Comparison of ENCODE assay signal across 22 cellular contexts in the genomic region with DNA sequence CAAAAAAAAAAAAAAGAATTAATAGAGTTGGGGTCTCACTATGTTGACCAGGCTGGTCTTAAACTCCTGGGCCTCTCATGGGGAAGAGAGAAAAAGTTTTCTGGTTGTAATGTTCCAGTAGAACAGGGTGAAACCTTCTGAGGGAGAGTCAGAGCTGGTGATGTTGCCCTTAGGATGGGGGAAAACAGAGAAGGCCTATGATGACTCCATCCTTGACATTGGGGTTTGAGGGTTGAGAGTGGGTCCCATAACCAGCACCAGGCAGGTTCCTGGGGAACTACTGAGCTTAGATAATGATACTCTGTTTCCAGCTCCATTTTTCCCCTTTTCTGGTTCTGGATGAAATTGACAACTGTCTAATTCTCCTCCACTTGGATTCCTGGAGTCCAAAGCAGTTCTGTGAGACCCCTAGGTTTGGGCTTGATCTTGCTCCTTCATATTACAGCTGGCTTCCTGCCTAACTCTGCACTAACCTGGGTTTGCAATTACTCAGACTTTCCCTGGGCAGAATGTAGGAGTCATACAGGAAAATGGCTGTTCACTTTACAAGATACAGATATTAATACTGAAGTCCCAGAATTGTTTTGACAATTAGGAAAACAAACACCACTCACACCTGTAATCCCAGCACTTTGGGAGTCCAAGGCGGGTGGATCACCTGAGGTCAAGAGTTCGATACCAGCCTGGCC.
A peak's percentile ranks its signal among the peaks of the same experiment; 100 is the strongest.
DNase-seq lines count a peak whose midpoint lies in the region; ATAC-seq and TF ChIP-seq lines count a peak whose summit lies in the region.
"Had no signal": no experiment of that assay in that cellular context is flagged by ENCODE, and none has a peak within 500 bp of the region (broad histone marks: within the 10 kb centered on the region; RNA-seq: fewer than 3 reads in every experiment).

No MANE protein-coding gene starts in this region.

- H4K20me1 ChIP-seq in IMR-90 (ENCODE audit: insufficient read depth, low read length): no peaks in the 10 kb centered on the region
- H4K20me1 ChIP-seq: BLaER1 had no signal

- in situ Hi-C loops in IMR-90 (cut with MboI; ENCODE audit: low sequenced_read_pairs): no loop called here
- in situ Hi-C loops in brain microvascular endothelial cell (cut with HindIII; ENCODE audit: low pct_ligation_motif_present, low sequenced_read_pairs): no loop called here

- H2BK15ac ChIP-seq in IMR-90 (ENCODE audit: low read depth, low read length): no peak overlapping the region; the same call in 2 of the 3 replicates

- H3K9me3 ChIP-seq in IMR-90 (ENCODE audit: control insufficient read depth, insufficient read depth, low read length) (no peaks in the 10 kb centered on the region), thyroid gland (no peaks in the 10 kb centered on the region)
- H3K9me3 ChIP-seq: BLaER1, MG63 had no signal

- peak overlapping the region; percentile 27; the same call in 1 of the 2 replicates for H3K18ac ChIP-seq in IMR-90 (ENCODE audit: low read depth, low read length)

- BruUV-seq in IMR-90 (replicated peaks; lab: Mats Ljungman, UMichigan): no TSS peak

- no peak overlapping the region for H3K27ac ChIP-seq in IMR-90 (ENCODE audit: insufficient read depth, low read length)
- H3K27ac ChIP-seq in brain microvascular endothelial cell: no peak overlapping the region
- H3K27ac ChIP-seq in thyroid gland: no peak overlapping the region
- H3K27ac ChIP-seq: BLaER1, HL-60 had no signal

- intact Hi-C loops in IMR-90 (cut with micrococcal nuclease) (loop anchor here (10.0 kb wide), 1 partner anchor 115 kb away; no protein-coding TSS in a partner anchor), thyroid gland (cut with DNase I) (no loop called here)

- no peak for TF ChIP-seq CTCF in IMR-90 (conservative IDR thresholded peaks at IDR 0.05; ENCODE audit: low read depth, low read length)
- TF ChIP-seq CTCF in brain microvascular endothelial cell (IDR thresholded peaks at IDR 0.05; ENCODE audit: low read depth, low read length, missing control alignments): no peak
- no peak for TF ChIP-seq CTCF in thyroid gland (IDR thresholded peaks at IDR 0.05)

- H2AK5ac ChIP-seq in IMR-90 (ENCODE audit: low read depth, low read length): no peak overlapping the region; the same call in 1 of the 2 replicates

- POLR2A ChIA-PET in IMR-90 (lab: Charles Lee; ENCODE audit: unreplicated experiment): no interaction called here

- no peak overlapping the region for H3K56ac ChIP-seq in IMR-90 (ENCODE audit: extremely low read depth, insufficient read depth, low read length)

- H3K36me3 ChIP-seq in IMR-90 (ENCODE audit: control insufficient read depth, insufficient read depth, low read length) (no peaks in the 10 kb centered on the region), brain microvascular endothelial cell (replicated peaks) (no peaks in the 10 kb centered on the region), thyroid gland (no peaks in the 10 kb centered on the region)
- H3K36me3 ChIP-seq: BLaER1, MG63 had no signal

- no peak overlapping the region for H2AFZ ChIP-seq in IMR-90 (replicated peaks; ENCODE audit: low read length, poor library complexity)

- no peak overlapping the region for H4K91ac ChIP-seq in IMR-90 (ENCODE audit: insufficient read depth, low read depth, low read length)

- H3K4me2 ChIP-seq in IMR-90 (ENCODE audit: low read depth, low read length): no peak overlapping the region
- H3K4me2 ChIP-seq: BLaER1 had no signal

- no peak overlapping the region for H2AK9ac ChIP-seq in IMR-90 (replicated peaks; ENCODE audit: low read depth, low read length, poor library complexity)

- peaks cover 2% of the 10 kb centered on the region for H3K4me1 ChIP-seq in IMR-90 (ENCODE audit: control insufficient read depth, insufficient read depth, low read length)
- H3K4me1 ChIP-seq in thyroid gland: no peaks in the 10 kb centered on the region

- no peak for TF ChIP-seq POLR2A in IMR-90 (IDR thresholded peaks at IDR 0.05; ENCODE audit: low read depth, low read length)
- no peak for TF ChIP-seq POLR2A in thyroid gland (IDR thresholded peaks at IDR 0.05)

- peak overlapping the region; percentile 41 for H2BK20ac ChIP-seq in IMR-90 (ENCODE audit: low read depth, low read length)

- 0 out of 2 replicates have a peak overlapping the region, but pooled peaks have one; percentile 58 for H3K14ac ChIP-seq in IMR-90 (replicated peaks; ENCODE audit: low read depth, low read length)

- no peak for ATAC-seq in IMR-90 (ENCODE audit: low read depth)
- ATAC-seq in activated CD4-positive, CD25-positive, alpha-beta regulatory T cell treated with anti-CD3 and anti-CD28 coated beads, Interleukin-2, amount 50 U/mL, for 24 hours: no peak
- ATAC-seq: Right ventricle myocardium inferior had no signal

- H4K5ac ChIP-seq in IMR-90 (ENCODE audit: low read depth, low read length): peak overlapping the region; percentile 9; the same call in 1 of the 2 replicates

- TF ChIP-seq RAD21 in IMR-90 (IDR thresholded peaks at IDR 0.05; ENCODE audit: low read length): no peak

- H3K9me1 ChIP-seq in IMR-90 (ENCODE audit: insufficient read depth, low read length): peaks cover 4% of the 10 kb centered on the region

- H3K27me3 ChIP-seq in IMR-90 (ENCODE audit: control insufficient read depth, insufficient read depth, low read length) (no peaks in the 10 kb centered on the region), brain microvascular endothelial cell (replicated peaks) (no peaks in the 10 kb centered on the region), thyroid gland (no peaks in the 10 kb centered on the region)
- H3K27me3 ChIP-seq: BLaER1, MG63 had no signal

- H3K4me3 ChIP-seq in IMR-90 (ENCODE audit: insufficient read depth, low read depth, low read length) (no peak overlapping the region), brain microvascular endothelial cell (ENCODE audit: low read depth, low read length) (no peak overlapping the region), thyroid gland (replicated peaks in 1 of 3) (no peak overlapping the region)
- H3K4me3 ChIP-seq: BLaER1, MG63 had no signal

- dilution Hi-C loops in IMR-90 (cut with HindIII; ENCODE audit: low sequenced_read_pairs, unreplicated experiment): no loop called here

- DNase-seq in A172 (ENCODE audit: low spot score) (peak; percentile 13), IMR-90 (peak; percentile 16), brain microvascular endothelial cell (peak; percentile 15), iris pigment epithelial cell (ENCODE audit: low read depth) (peak; percentile 68), thyroid gland (no peak), NCI-H1417 treated with DMSO at 0.1 percent for 48 hours (lab: John Stamatoyannopoulos, UW) (no peak), DMS79 treated with DMSO at 0.1 percent for 48 hours (lab: John Stamatoyannopoulos, UW) (no peak)
- DNase-seq: Calu3; CD4-positive, alpha-beta memory T cell; H9; Karpas-422; MG63; NCI-H1048; NCI-H1694; NCI-H2081 treated with DMSO at 0.1 percent for 48 hours; NCI-H510A; NCI-H748 treated with DMSO at 0.1 percent for 48 hours; NK-92 treated with Interleukin-12 subunit alpha and Interleukin-12 subunit beta, amount 100 ng/mL, for 24 hours had no signal

- peak overlapping the region; percentile 36; the same call in 1 of the 2 replicates for H3K4ac ChIP-seq in IMR-90 (ENCODE audit: low read depth, low read length)

- CTCF ChIA-PET in IMR-90 (lab: Yijun Ruan, JAX): interaction anchor here (0.5 kb wide), 1 partner anchor 149 kb away, joined by 5 read pairs; no protein-coding TSS in a partner anchor

- WGBS in IMR-90 (ENCODE audit: extremely low coverage in 2 of 2, insufficient read length in 1 of 2), 2 experiments: no CpG with 5 or more reads among the region's 2 CpGs
- 91 to 96% methylated on average over 2 of the region's 2 CpGs for WGBS in thyroid gland, 2 donors

- no peak overlapping the region for H4K8ac ChIP-seq in IMR-90 (ENCODE audit: low read depth in 2 of 2, low read length in 2 of 2)

- no peak overlapping the region for H2BK5ac ChIP-seq in IMR-90 (ENCODE audit: low read depth, low read length, poor library complexity, severe bottlenecking)

- H3K23ac ChIP-seq in IMR-90 (ENCODE audit: low read depth, low read length): no peak overlapping the region

- no peak overlapping the region for H3K9ac ChIP-seq in IMR-90 (ENCODE audit: low read depth, low read length)
- H3K9ac ChIP-seq: BLaER1 had no signal

- no peaks in the 10 kb centered on the region; a peak in 1 of 4 replicates for H3K79me1 ChIP-seq in IMR-90 (ENCODE audit: low read depth in 1 of 2, low read length in 2 of 2)

- H2BK120ac ChIP-seq in IMR-90 (ENCODE audit: low read depth, low read length): no peak overlapping the region

TF ChIP-seq in IMR-90, 13 proteins besides CTCF, POLR2A, EP300 and RAD21:
- TF ChIP-seq MAFK (IDR thresholded peaks at IDR 0.05; ENCODE audit: low read depth, low read length) (no peak), ELK1 (IDR thresholded peaks at IDR 0.05; ENCODE audit: borderline replicate concordance, low read depth, low read length) (no peak), FOS (IDR thresholded peaks at IDR 0.05; ENCODE audit: low read depth, low read length) (no peak), MXI1 (IDR thresholded peaks at IDR 0.05; ENCODE audit: borderline replicate concordance, low read depth, low read length) (no peak), SMC3 (IDR thresholded peaks at IDR 0.05; ENCODE audit: low read depth, low read length) (no peak), CHD1 (IDR thresholded peaks at IDR 0.05; ENCODE audit: low read depth, low read length) (no peak), MAZ (IDR thresholded peaks at IDR 0.05; ENCODE audit: borderline replicate concordance, low read depth, low read length) (no peak)

Comparison
In these comparisons a context has a peak if more than half of its experiments do, and no peak if none do; other contexts are left out.
1. DNase-seq: peak in A172 (single experiment), IMR-90 (single experiment), brain microvascular endothelial cell (single experiment) and iris pigment epithelial cell (single experiment); none in thyroid gland (0 of 2), NCI-H1417 treated with DMSO at 0.1 percent for 48 hours (single experiment) and DMS79 treated with DMSO at 0.1 percent for 48 hours (single experiment).